In genomic region chr1:39898146-39898545, GRCh38 we compare ENCODE assay signal across 19 cellular contexts. TPM values are rescaled to one million over a fixed set of nuclear protein-coding genes. Genes with fewer than 3 reads are reported as not detected.
DNase-seq lines count a peak whose midpoint lies in the region; ATAC-seq and TF ChIP-seq lines count a peak whose summit lies in the region.
"Had no signal": no experiment of that assay in that cellular context is flagged by ENCODE, and none has a peak within 500 bp of the region (broad histone marks: within the 10 kb centered on the region; RNA-seq: fewer than 3 reads in every experiment).

No MANE protein-coding gene starts in this region.

- no peak overlapping the region for H3K4me2 ChIP-seq in PC-3 (ENCODE audit: low read length)
- H3K4me2 ChIP-seq: A549 had no signal

- no peak for TF ChIP-seq POLR2A in sigmoid colon (IDR thresholded peaks at IDR 0.05)

- CTCF ChIA-PET in activated CD8-positive, alpha-beta T cell treated with anti-CD3 and anti-CD28 coated beads, Interleukin-2, amount 10 ng/mL, durations not matched to agents 7 days and 5 days (lab: Charles Lee), result interaction anchor here (1.7 to 3.3 kb wide), 2 partner anchors 21 to 80 kb away, joined by 7 to 14 read pairs; no protein-coding TSS in a partner anchor
- CTCF ChIA-PET in PC-3 (lab: Charles Lee), result no interaction called here

- no peaks in the 10 kb centered on the region for H3K36me3 Mint-ChIP-seq in glutamatergic neuron (ENCODE audit: unreplicated experiment)
- no peaks in the 10 kb centered on the region for H3K36me3 Mint-ChIP-seq in mesothelial cell of epicardium
- H3K36me3 Mint-ChIP-seq in activated CD8-positive, alpha-beta T cell treated with anti-CD3 and anti-CD28 coated beads, Interleukin-2, amount 10 ng/mL, durations not matched to agents 7 days and 5 days (ENCODE audit: low read depth), result no peaks in the 10 kb centered on the region
- H3K36me3 Mint-ChIP-seq: activated naive CD8-positive, alpha-beta T cell had no signal

- peak overlapping the region; percentile 91 for H3K4me3 Mint-ChIP-seq in glutamatergic neuron (ENCODE audit: unreplicated experiment)
- peak overlapping the region; percentile 83 for H3K4me3 Mint-ChIP-seq in mesothelial cell of epicardium
- no peak overlapping the region for H3K4me3 Mint-ChIP-seq in activated CD8-positive, alpha-beta T cell treated with anti-CD3 and anti-CD28 coated beads, Interleukin-2, amount 10 ng/mL, durations not matched to agents 7 days and 5 days
- H3K4me3 Mint-ChIP-seq: activated naive CD8-positive, alpha-beta T cell; activated T-helper 1 cell treated with anti-CD3 and anti-CD28 coated beads, Interleukin-12 subunit alpha, Interleukin-12 subunit beta, Interleukin-2, Interleukin-4 antibody, amounts not matched to agents 30 ng/mL and 10 ng/mL and 1 ng/mL, durations not matched to agents 14 hours and 24 hours and 36 hours had no signal

- ATAC-seq in activated CD8-positive, alpha-beta T cell treated with anti-CD3 and anti-CD28 coated beads, Interleukin-2, amount 10 ng/mL, durations not matched to agents 7 days and 5 days, result no peak
- no peak for ATAC-seq in PC-3

- TF ChIP-seq EP300 in sigmoid colon (IDR thresholded peaks at IDR 0.05), result no peak

- WGBS in sigmoid colon, 2 donors, result 28 to 36% methylated on average over 3 of the region's 3 CpGs

- no peak overlapping the region for H3K27ac ChIP-seq in sigmoid colon
- no peak overlapping the region for H3K27ac ChIP-seq in PC-3 (ENCODE audit: low read length)
- H3K27ac ChIP-seq: A549, GM23248 had no signal

- no TSS peak for BruUV-seq in PC-3 (replicated peaks; lab: Mats Ljungman, UMichigan)

- TF ChIP-seq CTCF in glutamatergic neuron (IDR thresholded peaks at IDR 0.05; ENCODE audit: partially characterized antibody, unreplicated experiment), result no peak
- TF ChIP-seq CTCF in mesothelial cell of epicardium (IDR thresholded peaks at IDR 0.05; ENCODE audit: unreplicated experiment), result no peak
- TF ChIP-seq CTCF in sigmoid colon (IDR thresholded peaks at IDR 0.05), result no peak
- TF ChIP-seq CTCF in PC-3 (conservative IDR thresholded peaks at IDR 0.05; ENCODE audit: low read depth, low read length), result no peak

- no peaks in the 10 kb centered on the region for H3K9me2 ChIP-seq in PC-3 (replicated peaks; ENCODE audit: low read length)

- no peaks in the 10 kb centered on the region for H3K79me2 ChIP-seq in PC-3 (ENCODE audit: low read length)

- DNase-seq in ELF-1 (ENCODE audit: low read depth, low spot score) (peak; percentile 64), OCI-M1 (lab: John Stamatoyannopoulos, UW) (peak; percentile 25), glutamatergic neuron (no peak), mesothelial cell of epicardium (ENCODE audit: low spot score in 2 of 2, unreplicated experiment in 2 of 2) (no peak), sigmoid colon (no peak), PC-3 (no peak), HUDEP-2 (lab: John Stamatoyannopoulos, UW; ENCODE audit: unreplicated experiment in 76 of 76) (no peak)
- DNase-seq in activated CD8-positive, alpha-beta T cell treated with anti-CD3 and anti-CD28 coated beads, Interleukin-2, amount 10 ng/mL, durations not matched to agents 7 days and 5 days, result no peak
- DNase-seq: Calu3; effector memory CD4-positive, alpha-beta T cell; GM23248; islet precursor cell; Karpas-422; NCI-H1092; NCI-H2081 had no signal

- H3K36me3 ChIP-seq in sigmoid colon, result no peaks in the 10 kb centered on the region
- no peaks in the 10 kb centered on the region for H3K36me3 ChIP-seq in PC-3 (ENCODE audit: low read depth, low read length)

- peaks cover 0 to 23% (median 20%) of the 10 kb centered on the region in 4 donors for H3K4me1 ChIP-seq in sigmoid colon
- peaks cover 15% of the 10 kb centered on the region for H3K4me1 ChIP-seq in PC-3 (ENCODE audit: insufficient read depth, low read length)

- H3K27me3 ChIP-seq in sigmoid colon (peaks cover 8 to 48% (median 29%) of the 10 kb centered on the region in 3 donors), PC-3 (ENCODE audit: low read length) (no peaks in the 10 kb centered on the region)

- H3K9me3 ChIP-seq in sigmoid colon (no peaks in the 10 kb centered on the region), PC-3 (ENCODE audit: low read length) (no peaks in the 10 kb centered on the region)
- H3K9me3 ChIP-seq: A549 had no signal

- H2AFZ ChIP-seq in PC-3 (ENCODE audit: low read length), result no peak overlapping the region
- H2AFZ ChIP-seq: GM23248 had no signal

- no peaks in the 10 kb centered on the region for H3F3A ChIP-seq in PC-3 (ENCODE audit: low read length, unreplicated experiment)

- POLR2A ChIA-PET in activated CD8-positive, alpha-beta T cell treated with anti-CD3 and anti-CD28 coated beads, Interleukin-2, amount 10 ng/mL, durations not matched to agents 7 days and 5 days (lab: Charles Lee), result no interaction called here
- POLR2A ChIA-PET in PC-3 (lab: Charles Lee; ENCODE audit: unreplicated experiment), result no interaction called here

- peaks cover 29% of the 10 kb centered on the region for H3K9me3 Mint-ChIP-seq in glutamatergic neuron (ENCODE audit: unreplicated experiment)
- H3K9me3 Mint-ChIP-seq in mesothelial cell of epicardium, result no peaks in the 10 kb centered on the region
- no peaks in the 10 kb centered on the region for H3K9me3 Mint-ChIP-seq in activated CD8-positive, alpha-beta T cell treated with anti-CD3 and anti-CD28 coated beads, Interleukin-2, amount 10 ng/mL, durations not matched to agents 7 days and 5 days (ENCODE audit: insufficient read depth)
- H3K9me3 Mint-ChIP-seq: activated T-helper 1 cell treated with anti-CD3 and anti-CD28 coated beads, Interleukin-12 subunit alpha, Interleukin-12 subunit beta, Interleukin-2, Interleukin-4 antibody, amounts not matched to agents 30 ng/mL and 10 ng/mL and 1 ng/mL, durations not matched to agents 14 hours and 24 hours and 36 hours had no signal

- peaks cover 25% of the 10 kb centered on the region for H3K27me3 Mint-ChIP-seq in glutamatergic neuron (ENCODE audit: unreplicated experiment)
- H3K27me3 Mint-ChIP-seq in mesothelial cell of epicardium (ENCODE audit: low read depth), result peaks cover 14% of the 10 kb centered on the region
- H3K27me3 Mint-ChIP-seq in activated CD8-positive, alpha-beta T cell treated with anti-CD3 and anti-CD28 coated beads, Interleukin-2, amount 10 ng/mL, durations not matched to agents 7 days and 5 days (ENCODE audit: low read depth), result peaks cover 70% of the 10 kb centered on the region

- intact Hi-C loops in sigmoid colon (cut with DNase I) (no loop called here), PC-3 (cut with micrococcal nuclease) (no loop called here)

- H4K20me1 ChIP-seq in PC-3 (ENCODE audit: low read length), result no peaks in the 10 kb centered on the region

- H3K9ac ChIP-seq in PC-3 (ENCODE audit: low read length), result no peak overlapping the region
- H3K9ac ChIP-seq: GM23248 had no signal

- peaks cover 57% of the 10 kb centered on the region for H3K4me1 Mint-ChIP-seq in glutamatergic neuron (ENCODE audit: low read depth, unreplicated experiment)
- peaks cover 55% of the 10 kb centered on the region for H3K4me1 Mint-ChIP-seq in mesothelial cell of epicardium
- peaks cover 6% of the 10 kb centered on the region for H3K4me1 Mint-ChIP-seq in activated CD8-positive, alpha-beta T cell treated with anti-CD3 and anti-CD28 coated beads, Interleukin-2, amount 10 ng/mL, durations not matched to agents 7 days and 5 days (ENCODE audit: low read depth)

- H3K4me3 ChIP-seq in sigmoid colon, result no peak overlapping the region
- H3K4me3 ChIP-seq in PC-3 (ENCODE audit: low read length), result no peak overlapping the region
- H3K4me3 ChIP-seq: A549, GM23248, lung had no signal

- peak overlapping the region; percentile 91 for H3K27ac Mint-ChIP-seq in glutamatergic neuron (ENCODE audit: unreplicated experiment)
- H3K27ac Mint-ChIP-seq in mesothelial cell of epicardium, result peak overlapping the region; percentile 18
- no peak overlapping the region for H3K27ac Mint-ChIP-seq in activated CD8-positive, alpha-beta T cell treated with anti-CD3 and anti-CD28 coated beads, Interleukin-2, amount 10 ng/mL, durations not matched to agents 7 days and 5 days
- H3K27ac Mint-ChIP-seq: activated naive CD8-positive, alpha-beta T cell; activated T-helper 1 cell treated with anti-CD3 and anti-CD28 coated beads, Interleukin-12 subunit alpha, Interleukin-12 subunit beta, Interleukin-2, Interleukin-4 antibody, amounts not matched to agents 30 ng/mL and 10 ng/mL and 1 ng/mL, durations not matched to agents 14 hours and 24 hours and 36 hours had no signal

RNA-seq across cellular contexts. Expression of gene MYCL, which starts 3.6 kb away (rescaled TPM):
- total RNA-seq in glutamatergic neuron (ENCODE audit: unreplicated experiment), result 97.7 TPM
- 25.0 to 27.2 TPM (median 25.5 TPM) in 3 replicates for total RNA-seq in mesothelial cell of epicardium
- 1 to 10 TPM in 2 of 4 donors, under 1 TPM in 2; 0.14 to 1.7 (median 0.78) TPM for total RNA-seq in sigmoid colon
- 1 to 10 TPM; 5.8 to 8.2 (median 7.2) TPM for polyA plus RNA-seq in sigmoid colon
- total RNA-seq in activated CD8-positive, alpha-beta T cell treated with anti-CD3 and anti-CD28 coated beads, Interleukin-2, amount 10 ng/mL, durations not matched to agents 7 days and 5 days, result not detected
- total RNA-seq in PC-3 (2014; rRNA removed), result 4.0 and 6.6 TPM in 2 replicates

RNA-seq across cellular contexts. Expression of gene TRIT1, which starts 14.8 kb away (rescaled TPM):
- 35.5 TPM for total RNA-seq in glutamatergic neuron (ENCODE audit: unreplicated experiment)
- total RNA-seq in mesothelial cell of epicardium, result 38.6 to 40.3 TPM (median 39.5 TPM) in 3 replicates
- total RNA-seq in sigmoid colon, result 10 to 100 TPM; 12.5 to 24.6 (median 18.4) TPM
- 10 to 100 TPM in 1 of 3 donors, 1 to 10 TPM in 2; 7.2 to 12.6 (median 7.2) TPM for polyA plus RNA-seq in sigmoid colon
- 10 to 100 TPM; 18.2 to 18.8 TPM for total RNA-seq in activated CD8-positive, alpha-beta T cell treated with anti-CD3 and anti-CD28 coated beads, Interleukin-2, amount 10 ng/mL, durations not matched to agents 7 days and 5 days
- total RNA-seq in PC-3 (2014; rRNA removed), result 31.0 and 35.6 TPM in 2 replicates

RNA-seq across cellular contexts. Expression of gene MFSD2A, which starts 56.8 kb away (rescaled TPM):
- total RNA-seq in glutamatergic neuron (ENCODE audit: unreplicated experiment) (5.6 TPM), mesothelial cell of epicardium (5.7 to 6.9 TPM (median 6.1 TPM) in 3 replicates), sigmoid colon (1 to 10 TPM; 1.3 to 8.1 (median 6.2) TPM), PC-3 (2014; rRNA removed) (8.6 and 12.1 TPM in 2 replicates)
- 10 to 100 TPM in 1 of 3 donors, 1 to 10 TPM in 2; 2.1 to 26.5 (median 4.2) TPM for polyA plus RNA-seq in sigmoid colon
- 1 to 10 TPM; 4.1 TPM for total RNA-seq in activated CD8-positive, alpha-beta T cell treated with anti-CD3 and anti-CD28 coated beads, Interleukin-2, amount 10 ng/mL, durations not matched to agents 7 days and 5 days

Comparison
In these comparisons a context has a peak if more than half of its experiments do, and no peak if none do; other contexts are left out.
1. DNase-seq: peak in ELF-1 (single experiment) and OCI-M1 (single experiment); none in glutamatergic neuron (single experiment), mesothelial cell of epicardium (0 of 2), sigmoid colon (single experiment), activated CD8-positive, alpha-beta T cell treated with anti-CD3 and anti-CD28 coated beads, Interleukin-2, amount 10 ng/mL, durations not matched to agents 7 days and 5 days (single experiment), PC-3 (single experiment) and HUDEP-2 (0 of 76).